ENCODE assay signal across 8 cellular contexts in genomic region chr15:28737521-28738199, GRCh38. TPM values are rescaled to one million over a fixed set of nuclear protein-coding genes. Genes with fewer than 3 reads are reported as not detected.
A peak's percentile ranks its signal among the peaks of the same experiment; 100 is the strongest.
DNase-seq lines count a peak whose midpoint lies in the region; ATAC-seq and TF ChIP-seq lines count a peak whose summit lies in the region.
"Not testable (repeated sequence)": the region's sequence is repeated elsewhere in the genome, so short reads cannot be mapped to it uniquely, and the experiment has no call there.

No MANE protein-coding gene starts in this region.

- H3K27ac ChIP-seq in A673 (ENCODE audit: low read depth, low read length, poor library complexity, severe bottlenecking), result not testable (repeated sequence)
- peak overlapping the region; percentile 85 to 88 (median 88) for H3K27ac ChIP-seq in esophagus muscularis mucosa (replicated peaks in 1 of 4)
- H3K27ac ChIP-seq in skeletal muscle tissue (ENCODE audit: low read depth, low read length), result peak overlapping the region; percentile 62

- not testable (repeated sequence) for H3K27me3 ChIP-seq in A673 (replicated peaks; ENCODE audit: insufficient read depth, low read depth, low read length, poor library complexity); esophagus muscularis mucosa; skeletal muscle tissue (ENCODE audit: control insufficient read depth in 3 of 3, insufficient read depth in 3 of 3, low read length in 3 of 3)

- TF ChIP-seq EP300 in esophagus muscularis mucosa (IDR thresholded peaks at IDR 0.05), result not testable (repeated sequence)

- WGBS in esophagus muscularis mucosa, result 0% methylated on average over 3 of the region's 101 CpGs
- WGBS in lower leg skin, 2 donors, result 0 to 2% methylated on average over 6 to 7 of the region's 101 CpGs

- POLR2A ChIA-PET in A673 (lab: Charles Lee; ENCODE audit: low non-redundant PET), result not testable (repeated sequence)

- H3K4me3 ChIP-seq in A673 (ENCODE audit: low read depth, low read length, poor library complexity, severe bottlenecking), result peak overlapping the region; percentile 23
- peak overlapping the region; percentile 56 to 80 (median 64) for H3K4me3 ChIP-seq in esophagus muscularis mucosa
- H3K4me3 ChIP-seq in lower leg skin (ENCODE audit: low read depth, poor library complexity, severe bottlenecking), result peak overlapping the region; percentile 17
- H3K4me3 ChIP-seq in skeletal muscle tissue (ENCODE audit: low read length in 3 of 3), result peak overlapping the region; percentile 30 to 41 (median 32)

- not testable (repeated sequence) for BruUV-seq in A673 (replicated peaks; lab: Mats Ljungman, UMichigan)

- intact Hi-C loops in A673 (cut with micrococcal nuclease; ENCODE audit: unreplicated experiment); esophagus muscularis mucosa (cut with DNase I); lower leg skin (cut with DNase I; ENCODE audit: low total_unique reads): not testable (repeated sequence)

- DNase-seq in A673 (ENCODE audit: low spot score); esophagus muscularis mucosa (ENCODE audit: extremely low spot score); lower leg skin (ENCODE audit: low spot score in 2 of 2): not testable (repeated sequence)
- peak; percentile 0 for DNase-seq in SW480 (ENCODE audit: low spot score)
- DNase-seq in activated naive CD4-positive, alpha-beta T cell treated with anti-CD3 and anti-CD28 coated beads, Interleukin-2, amount 50 U/mL, for 16 hours, result peak; percentile 32

- not testable (repeated sequence) for TF ChIP-seq CTCF in A673 (conservative IDR thresholded peaks at IDR 0.05; ENCODE audit: low read depth, low read length); esophagus muscularis mucosa (IDR thresholded peaks at IDR 0.05); lower leg skin (IDR thresholded peaks at IDR 0.05)

- H3K4me1 ChIP-seq in A673 (ENCODE audit: insufficient read depth, low read length, poor library complexity, severe bottlenecking); esophagus muscularis mucosa; skeletal muscle tissue (ENCODE audit: control insufficient read depth in 3 of 3, insufficient read depth in 3 of 3, low read length in 3 of 3): not testable (repeated sequence)

- H3K9ac ChIP-seq in skeletal muscle tissue (ENCODE audit: low read depth in 1 of 3, low read length in 3 of 3), result peak overlapping the region; percentile 40 to 65 (median 64)

- H3K9me3 ChIP-seq in A673 (ENCODE audit: low read depth, low read length, poor library complexity, severe bottlenecking); esophagus muscularis mucosa; skeletal muscle tissue (ENCODE audit: control insufficient read depth in 3 of 3, low read length in 3 of 3): not testable (repeated sequence)

- not testable (repeated sequence) for H3K36me3 ChIP-seq in A673 (ENCODE audit: insufficient read depth, low read length, poor library complexity, severe bottlenecking); esophagus muscularis mucosa; skeletal muscle tissue (ENCODE audit: control insufficient read depth in 3 of 3, insufficient read depth in 3 of 3, low read length in 3 of 3)

- CTCF ChIA-PET in A673 (lab: Charles Lee), result not testable (repeated sequence)

- ATAC-seq in GM18868 (IDR thresholded peaks at IDR 0.05; ENCODE audit: unreplicated experiment) (peak; percentile 41), HG03095 (IDR thresholded peaks at IDR 0.05; ENCODE audit: unreplicated experiment) (peak; percentile 46)

- not testable (repeated sequence) for TF ChIP-seq POLR2A in esophagus muscularis mucosa (IDR thresholded peaks at IDR 0.05; ENCODE audit: low read depth); lower leg skin (IDR thresholded peaks at IDR 0.05)

RNA-seq across cellular contexts. Expression of gene GOLGA8M, which starts 25.4 kb away (rescaled TPM):
- total RNA-seq in A673 (2021), result not detected in 2 replicates
- total RNA-seq in esophagus muscularis mucosa, result 1 to 10 TPM in 1 of 4 donors, under 1 TPM in 1, not detected in 2; 0.71 to 1.7 TPM
- total RNA-seq in lower leg skin, result 1 to 10 TPM in 1 of 4 donors, under 1 TPM in 1, not detected in 2; 0.13 to 1.6 TPM
- total RNA-seq in skeletal muscle tissue, result 1.0 TPM
